18 cellular contexts compared by ENCODE assay signal in genomic region chr20:58989196-58989595, GRCh38. TPM values are rescaled to one million over a fixed set of nuclear protein-coding genes. Genes with fewer than 3 reads are reported as not detected.
DNase-seq lines count a peak whose midpoint lies in the region; ATAC-seq, FAIRE-seq and TF ChIP-seq lines count a peak whose summit lies in the region.
"Had no signal": no experiment of that assay in that cellular context is flagged by ENCODE, and none has a peak within 500 bp of the region (broad histone marks: within the 10 kb centered on the region; RNA-seq: fewer than 3 reads in every experiment).

No MANE protein-coding gene starts in this region.

- no peak for FAIRE-seq in HepG2 (lab: Jason Lieb, UNC)
- FAIRE-seq: A204.1 had no signal

- peaks cover 33% of the 10 kb centered on the region for H3K4me1 Mint-ChIP-seq in activated T-cell treated with anti-CD3 and anti-CD28 coated beads, Interleukin-2, amount 50 U/mL, for 24 hours (ENCODE audit: low read depth)
- H3K4me1 Mint-ChIP-seq in stimulated activated naive B cell treated with anti-CD40 and anti-IgM and Interleukin-4, amounts not matched to agents 10 μg/mL and 1 μg/mL and 100 μg/mL, for 72 hours = peaks cover 15 to 51% of the 10 kb centered on the region in 2 donors

- WGBS in HepG2 (ENCODE audit: low lambda C conversion rate) = 97% methylated on average over 10 of the region's 10 CpGs

- no peak for TF ChIP-seq POLR2A in HepG2 (IDR thresholded peaks at IDR 0.05; ENCODE audit: insufficient read depth in 1 of 2, low read depth in 2 of 2, low read length in 2 of 2)

- H3K4me2 ChIP-seq in HepG2 (ENCODE audit: low read depth, low read length) = no peak overlapping the region
- H3K4me2 ChIP-seq: BLaER1 had no signal

- TF ChIP-seq EP300 in HepG2 (IDR thresholded peaks at IDR 0.05; ENCODE audit: low read depth in 2 of 2, low read length in 2 of 2) (no peak), HepG2 (CRISPR knock-in tag; IDR thresholded peaks at IDR 0.05; ENCODE audit: borderline replicate concordance) (no peak)

- intact Hi-C loops in HepG2 (cut with micrococcal nuclease; ENCODE audit: unreplicated experiment) = no loop called here

- CTCF ChIA-PET in HepG2 (lab: Yijun Ruan, JAX; ENCODE audit: low intra/inter-chr PET ratio, low total read pairs) = no interaction called here

- peaks cover 22% of the 10 kb centered on the region for H3K79me2 ChIP-seq in HepG2 (ENCODE audit: insufficient read depth, low read length)

- peaks cover 94% of the 10 kb centered on the region for H3K36me3 Mint-ChIP-seq in activated T-cell treated with anti-CD3 and anti-CD28 coated beads, Interleukin-2, amount 50 U/mL, for 24 hours (ENCODE audit: low read depth)
- peaks cover 48 to 64% of the 10 kb centered on the region in 2 donors for H3K36me3 Mint-ChIP-seq in stimulated activated naive B cell treated with anti-CD40 and anti-IgM and Interleukin-4, amounts not matched to agents 10 μg/mL and 1 μg/mL and 100 μg/mL, for 72 hours

- H4K20me1 ChIP-seq in HepG2 (ENCODE audit: insufficient read depth, low read length) = peaks cover 16% of the 10 kb centered on the region

- no peak for ATAC-seq in RWPE2 (ENCODE audit: low read depth)
- ATAC-seq in HepG2 = no peak
- no peak for ATAC-seq in stimulated activated naive B cell treated with anti-CD40 and anti-IgM and Interleukin-4, amounts not matched to agents 10 μg/mL and 1 μg/mL and 100 μg/mL, for 72 hours (replicated peaks)
- ATAC-seq: CD8-positive, alpha-beta T cell; PC-3 had no signal

- peak overlapping the region; percentile 42 for H3K27ac Mint-ChIP-seq in activated T-cell treated with anti-CD3 and anti-CD28 coated beads, Interleukin-2, amount 50 U/mL, for 24 hours
- H3K27ac Mint-ChIP-seq in stimulated activated naive B cell treated with anti-CD40 and anti-IgM and Interleukin-4, amounts not matched to agents 10 μg/mL and 1 μg/mL and 100 μg/mL, for 72 hours = peak overlapping the region; percentile 65
- H3K27ac Mint-ChIP-seq: CD8-positive, alpha-beta T cell; H9 had no signal

- H3K4me3 ChIP-seq in RWPE2 (ENCODE audit: severe bottlenecking) (no peak overlapping the region), HepG2 (replicated peaks in 1 of 3; ENCODE audit: insufficient read depth in 1 of 3, low read depth in 2 of 3, low read length in 3 of 3) (no peak overlapping the region), foreskin fibroblast (ENCODE audit: low read depth in 1 of 2, low read length in 2 of 2) (no peak overlapping the region)
- H3K4me3 ChIP-seq: BLaER1 had no signal

- DNase-seq in activated T-cell treated with anti-CD3 and anti-CD28 coated beads, Interleukin-2, amount 50 U/mL, for 24 hours = no peak
- DNase-seq in activated T-cell treated with anti-CD3 and anti-CD28 coated beads, Interleukin-2, amount 50 U/mL, for 1 hour = no peak
- DNase-seq in RWPE2 (ENCODE audit: low spot score) (peak; percentile 71), HepG2 (ENCODE audit: low spot score) (no peak), nucleus accumbens (lab: John Stamatoyannopoulos, UW) (no peak), foreskin fibroblast (no peak)
- DNase-seq in stimulated activated naive B cell treated with anti-CD40 and anti-IgM and Interleukin-4, amounts not matched to agents 10 μg/mL and 1 μg/mL and 100 μg/mL, for 72 hours = no peak
- DNase-seq: CD8-positive, alpha-beta T cell; H9; KBM-7; MV-4-11; NCI-H1417 treated with DMSO at 0.1 percent for 48 hours; NCI-H1930; NCI-H2171; NCI-H446 treated with DMSO at 0.1 percent for 48 hours; PC-3 had no signal

- no peaks in the 10 kb centered on the region for H3K9me3 Mint-ChIP-seq in activated T-cell treated with anti-CD3 and anti-CD28 coated beads, Interleukin-2, amount 50 U/mL, for 24 hours
- no peaks in the 10 kb centered on the region for H3K9me3 Mint-ChIP-seq in stimulated activated naive B cell treated with anti-CD40 and anti-IgM and Interleukin-4, amounts not matched to agents 10 μg/mL and 1 μg/mL and 100 μg/mL, for 72 hours
- H3K9me3 Mint-ChIP-seq: CD8-positive, alpha-beta T cell; H9 had no signal

- TSS peak; percentile 8 for BruUV-seq in HepG2 (replicated peaks; lab: Mats Ljungman, UMichigan)

- TF ChIP-seq CTCF in RWPE2 (IDR thresholded peaks at IDR 0.05; ENCODE audit: poor library complexity, severe bottlenecking) = no peak
- TF ChIP-seq CTCF in HepG2 (CRISPR knock-in tag; IDR thresholded peaks at IDR 0.05) = no peak
- no peak for TF ChIP-seq CTCF in foreskin fibroblast (IDR thresholded peaks at IDR 0.05; ENCODE audit: low read depth, low read length)

- POLR2A ChIA-PET in HepG2 (lab: Yijun Ruan, JAX) = no interaction called here

- H2AFZ ChIP-seq in HepG2 (ENCODE audit: low read length) = no peak overlapping the region

- no peak overlapping the region for H3K9ac ChIP-seq in HepG2 (ENCODE audit: insufficient read depth, low read depth, low read length)
- H3K9ac ChIP-seq: BLaER1 had no signal

- H3K9me3 ChIP-seq in RWPE2 (ENCODE audit: severe bottlenecking) (no peaks in the 10 kb centered on the region), HepG2 (ENCODE audit: low read length) (no peaks in the 10 kb centered on the region)
- H3K9me3 ChIP-seq: BLaER1 had no signal

- no peak overlapping the region for H3K4me3 Mint-ChIP-seq in activated T-cell treated with anti-CD3 and anti-CD28 coated beads, Interleukin-2, amount 50 U/mL, for 24 hours
- H3K4me3 Mint-ChIP-seq in stimulated activated naive B cell treated with anti-CD40 and anti-IgM and Interleukin-4, amounts not matched to agents 10 μg/mL and 1 μg/mL and 100 μg/mL, for 72 hours = no peak overlapping the region
- H3K4me3 Mint-ChIP-seq: CD8-positive, alpha-beta T cell; H9 had no signal

- peaks cover 97% of the 10 kb centered on the region for H3K36me3 ChIP-seq in RWPE2 (ENCODE audit: low read depth)
- peaks cover 60 to 89% of the 10 kb centered on the region in 2 experiments for H3K36me3 ChIP-seq in HepG2 (replicated peaks in 1 of 2; ENCODE audit: control insufficient read depth in 1 of 2, insufficient read depth in 2 of 2, low read length in 2 of 2)

- no peaks in the 10 kb centered on the region for H3K27me3 Mint-ChIP-seq in activated T-cell treated with anti-CD3 and anti-CD28 coated beads, Interleukin-2, amount 50 U/mL, for 24 hours
- H3K27me3 Mint-ChIP-seq in stimulated activated naive B cell treated with anti-CD40 and anti-IgM and Interleukin-4, amounts not matched to agents 10 μg/mL and 1 μg/mL and 100 μg/mL, for 72 hours = no peaks in the 10 kb centered on the region

- in situ Hi-C loops in HepG2 (cut with HindIII; ENCODE audit: extremely low pct_ligation_motif_present, low pct_unique_long_range_greater_than_20kb) = no loop called here

- H3K27me3 ChIP-seq in RWPE2 (ENCODE audit: insufficient read depth, poor library complexity, severe bottlenecking) = no peaks in the 10 kb centered on the region
- no peaks in the 10 kb centered on the region for H3K27me3 ChIP-seq in HepG2 (ENCODE audit: control insufficient read depth in 1 of 2, insufficient read depth in 2 of 2, low read length in 2 of 2)
- H3K27me3 ChIP-seq: BLaER1 had no signal

- H3K4me1 ChIP-seq in RWPE2 (ENCODE audit: insufficient read depth, poor library complexity, severe bottlenecking) (no peaks in the 10 kb centered on the region), HepG2 (ENCODE audit: insufficient read depth, low read length) (peaks cover 69% of the 10 kb centered on the region)

- TF ChIP-seq RAD21 in HepG2 (CRISPR knock-in tag; IDR thresholded peaks at IDR 0.05) = no peak

- H3K27ac ChIP-seq in RWPE2 (ENCODE audit: poor library complexity, severe bottlenecking) = no peak overlapping the region
- H3K27ac ChIP-seq in HepG2 (ENCODE audit: extremely low read length, insufficient read depth, low read length) = no peak overlapping the region
- H3K27ac ChIP-seq: BLaER1 had no signal

RNA-seq across cellular contexts. Expression of gene NELFCD, which starts 8.1 kb away (rescaled TPM):
- total RNA-seq in HepG2 (2016; rRNA removed; fragmentation: Illumina TruSeq; extraction: Trizol) = 159 and 160 TPM in 2 replicates
- 40.4 and 47.8 TPM in 2 replicates for total RNA-seq in HepG2 (2016; cell fraction: cytosol; rRNA removed; fragmentation: Illumina TruSeq; extraction: Trizol; ENCODE audit: low read depth)
- total RNA-seq in HepG2 (2016; cell fraction: insoluble cytoplasmic fraction; rRNA removed; fragmentation: Illumina TruSeq; extraction: Trizol) = 132 and 155 TPM in 2 replicates
- total RNA-seq in HepG2 (2016; cell fraction: membrane; rRNA removed; fragmentation: Illumina TruSeq; extraction: Trizol) = 73.6 and 76.0 TPM in 2 replicates
- 124 and 141 TPM in 2 replicates for total RNA-seq in HepG2 (2016; cell fraction: nucleus; rRNA removed; fragmentation: Illumina TruSeq; extraction: Trizol)
- polyA plus RNA-seq in HepG2 (2011; rRNA removed) = 168 and 203 TPM in 2 replicates
- polyA plus RNA-seq in HepG2 (2011; cell fraction: cytosol; rRNA removed) = 156 and 174 TPM in 2 replicates
- 553 and 648 TPM in 2 replicates for polyA plus RNA-seq in HepG2 (2011; cell fraction: nucleus; rRNA removed)
- 143 and 173 TPM in 2 replicates for polyA plus RNA-seq in HepG2 (2012)
- 31.7 and 32.2 TPM in 2 replicates for polyA plus RNA-seq in HepG2 (2016; cell fraction: cytosol; fragmentation: Illumina TruSeq; extraction: Trizol; ENCODE audit: low read depth)
- polyA plus RNA-seq in HepG2 (2016; cell fraction: insoluble cytoplasmic fraction; fragmentation: Illumina TruSeq; extraction: Trizol; ENCODE audit: low read depth) = 140 and 169 TPM in 2 replicates
- 55.0 and 56.1 TPM in 2 replicates for polyA plus RNA-seq in HepG2 (2016; cell fraction: membrane; fragmentation: Illumina TruSeq; extraction: Trizol; ENCODE audit: low read depth)
- polyA plus RNA-seq in HepG2 (2016; cell fraction: nucleus; fragmentation: Illumina TruSeq; extraction: Trizol; ENCODE audit: insufficient read depth, low read depth) = 254 and 278 TPM in 2 replicates
- 150 and 192 TPM in 2 replicates for polyA minus RNA-seq in HepG2 (2011; rRNA and poly(A)+ RNA removed; ENCODE audit: low replicate concordance)
- polyA minus RNA-seq in HepG2 (2011; cell fraction: cytosol; rRNA and poly(A)+ RNA removed) = 74.9 and 79.5 TPM in 2 replicates
- polyA minus RNA-seq in HepG2 (2011; cell fraction: nucleus; rRNA and poly(A)+ RNA removed) = 224 and 244 TPM in 2 replicates

RNA-seq across cellular contexts. Expression of gene CTSZ, which starts 17.9 kb away (rescaled TPM):
- not detected in 2 replicates for total RNA-seq in HepG2 (2016; rRNA removed; fragmentation: Illumina TruSeq; extraction: Trizol)
- total RNA-seq in HepG2 (2016; cell fraction: cytosol; rRNA removed; fragmentation: Illumina TruSeq; extraction: Trizol; ENCODE audit: low read depth) = not detected in 2 replicates
- total RNA-seq in HepG2 (2016; cell fraction: insoluble cytoplasmic fraction; rRNA removed; fragmentation: Illumina TruSeq; extraction: Trizol) = not detected in 2 replicates
- not detected in 2 replicates for total RNA-seq in HepG2 (2016; cell fraction: membrane; rRNA removed; fragmentation: Illumina TruSeq; extraction: Trizol)
- total RNA-seq in HepG2 (2016; cell fraction: nucleus; rRNA removed; fragmentation: Illumina TruSeq; extraction: Trizol) = not detected in 2 replicates
- polyA plus RNA-seq in HepG2 (2011; rRNA removed) = 0.33 and 0.46 TPM in 2 replicates
- polyA plus RNA-seq in HepG2 (2011; cell fraction: cytosol; rRNA removed) = 0.28 and 0.36 TPM in 2 replicates
- 0.23 and 0.59 TPM in 2 replicates for polyA plus RNA-seq in HepG2 (2011; cell fraction: nucleus; rRNA removed)
- polyA plus RNA-seq in HepG2 (2012) = 0.47 and 0.52 TPM in 2 replicates
- not detected in 2 replicates for polyA plus RNA-seq in HepG2 (2016; cell fraction: cytosol; fragmentation: Illumina TruSeq; extraction: Trizol; ENCODE audit: low read depth)
- not detected in 2 replicates for polyA plus RNA-seq in HepG2 (2016; cell fraction: insoluble cytoplasmic fraction; fragmentation: Illumina TruSeq; extraction: Trizol; ENCODE audit: low read depth)
- not detected in 2 replicates for polyA plus RNA-seq in HepG2 (2016; cell fraction: membrane; fragmentation: Illumina TruSeq; extraction: Trizol; ENCODE audit: low read depth)
- polyA plus RNA-seq in HepG2 (2016; cell fraction: nucleus; fragmentation: Illumina TruSeq; extraction: Trizol; ENCODE audit: insufficient read depth, low read depth) = not detected in 2 replicates
- 0.10 and 114 TPM in 2 replicates for polyA minus RNA-seq in HepG2 (2011; rRNA and poly(A)+ RNA removed; ENCODE audit: low replicate concordance)
- polyA minus RNA-seq in HepG2 (2011; cell fraction: cytosol; rRNA and poly(A)+ RNA removed) = 0.70 TPM in 1 of 2 replicates, not detected in the other
- 1.0 TPM in 1 of 2 replicates, not detected in the other for polyA minus RNA-seq in HepG2 (2011; cell fraction: nucleus; rRNA and poly(A)+ RNA removed)

RNA-seq across cellular contexts. Expression of gene TUBB1, which starts 30.0 kb away (rescaled TPM):
- 0.11 and 0.17 TPM in 2 replicates for total RNA-seq in HepG2 (2016; rRNA removed; fragmentation: Illumina TruSeq; extraction: Trizol)
- not detected in 2 replicates for total RNA-seq in HepG2 (2016; cell fraction: cytosol; rRNA removed; fragmentation: Illumina TruSeq; extraction: Trizol; ENCODE audit: low read depth)
- 0.17 and 0.25 TPM in 2 replicates for total RNA-seq in HepG2 (2016; cell fraction: insoluble cytoplasmic fraction; rRNA removed; fragmentation: Illumina TruSeq; extraction: Trizol)
- total RNA-seq in HepG2 (2016; cell fraction: membrane; rRNA removed; fragmentation: Illumina TruSeq; extraction: Trizol) = 0.07 TPM in 1 of 2 replicates, not detected in the other
- total RNA-seq in HepG2 (2016; cell fraction: nucleus; rRNA removed; fragmentation: Illumina TruSeq; extraction: Trizol) = 0.09 and 0.16 TPM in 2 replicates
- 51.5 and 57.6 TPM in 2 replicates for polyA plus RNA-seq in HepG2 (2011; rRNA removed)
- 32.3 and 32.4 TPM in 2 replicates for polyA plus RNA-seq in HepG2 (2011; cell fraction: cytosol; rRNA removed)
- 71.8 and 73.9 TPM in 2 replicates for polyA plus RNA-seq in HepG2 (2011; cell fraction: nucleus; rRNA removed)
- 7.2 and 22.3 TPM in 2 replicates for polyA plus RNA-seq in HepG2 (2012)
- 0.03 TPM in 1 of 2 replicates, not detected in the other for polyA plus RNA-seq in HepG2 (2016; cell fraction: cytosol; fragmentation: Illumina TruSeq; extraction: Trizol; ENCODE audit: low read depth)
- polyA plus RNA-seq in HepG2 (2016; cell fraction: insoluble cytoplasmic fraction; fragmentation: Illumina TruSeq; extraction: Trizol; ENCODE audit: low read depth) = 0.23 and 0.33 TPM in 2 replicates
- 0.05 and 0.07 TPM in 2 replicates for polyA plus RNA-seq in HepG2 (2016; cell fraction: membrane; fragmentation: Illumina TruSeq; extraction: Trizol; ENCODE audit: low read depth)
- 0.33 and 0.59 TPM in 2 replicates for polyA plus RNA-seq in HepG2 (2016; cell fraction: nucleus; fragmentation: Illumina TruSeq; extraction: Trizol; ENCODE audit: insufficient read depth, low read depth)
- polyA minus RNA-seq in HepG2 (2011; rRNA and poly(A)+ RNA removed; ENCODE audit: low replicate concordance) = 47.0 TPM in 1 of 2 replicates, not detected in the other
- polyA minus RNA-seq in HepG2 (2011; cell fraction: cytosol; rRNA and poly(A)+ RNA removed) = 17.2 and 17.4 TPM in 2 replicates
- polyA minus RNA-seq in HepG2 (2011; cell fraction: nucleus; rRNA and poly(A)+ RNA removed) = 20.1 and 23.4 TPM in 2 replicates
- total RNA-seq: CD8-positive, alpha-beta T cell; H9; PC-3 had no signal

RNA-seq across cellular contexts. Expression of gene ATP5F1E, which starts 42.9 kb away (rescaled TPM):
- 134 and 163 TPM in 2 replicates for total RNA-seq in HepG2 (2016; rRNA removed; fragmentation: Illumina TruSeq; extraction: Trizol)
- total RNA-seq in HepG2 (2016; cell fraction: cytosol; rRNA removed; fragmentation: Illumina TruSeq; extraction: Trizol; ENCODE audit: low read depth) = 136 and 187 TPM in 2 replicates
- 135 and 172 TPM in 2 replicates for total RNA-seq in HepG2 (2016; cell fraction: insoluble cytoplasmic fraction; rRNA removed; fragmentation: Illumina TruSeq; extraction: Trizol)
- 188 and 230 TPM in 2 replicates for total RNA-seq in HepG2 (2016; cell fraction: membrane; rRNA removed; fragmentation: Illumina TruSeq; extraction: Trizol)
- 74.5 and 76.2 TPM in 2 replicates for total RNA-seq in HepG2 (2016; cell fraction: nucleus; rRNA removed; fragmentation: Illumina TruSeq; extraction: Trizol)
- 99.9 and 121 TPM in 2 replicates for polyA plus RNA-seq in HepG2 (2011; rRNA removed)
- 40.4 and 46.7 TPM in 2 replicates for polyA plus RNA-seq in HepG2 (2011; cell fraction: cytosol; rRNA removed)
- polyA plus RNA-seq in HepG2 (2011; cell fraction: nucleus; rRNA removed) = 11.8 and 17.3 TPM in 2 replicates
- polyA plus RNA-seq in HepG2 (2012) = 85.8 and 145 TPM in 2 replicates
- 146 and 191 TPM in 2 replicates for polyA plus RNA-seq in HepG2 (2016; cell fraction: cytosol; fragmentation: Illumina TruSeq; extraction: Trizol; ENCODE audit: low read depth)
- polyA plus RNA-seq in HepG2 (2016; cell fraction: insoluble cytoplasmic fraction; fragmentation: Illumina TruSeq; extraction: Trizol; ENCODE audit: low read depth) = 167 and 175 TPM in 2 replicates
- polyA plus RNA-seq in HepG2 (2016; cell fraction: membrane; fragmentation: Illumina TruSeq; extraction: Trizol; ENCODE audit: low read depth) = 151 and 201 TPM in 2 replicates
- polyA plus RNA-seq in HepG2 (2016; cell fraction: nucleus; fragmentation: Illumina TruSeq; extraction: Trizol; ENCODE audit: insufficient read depth, low read depth) = 88.7 and 95.7 TPM in 2 replicates
- 19.0 and 25.4 TPM in 2 replicates for polyA minus RNA-seq in HepG2 (2011; rRNA and poly(A)+ RNA removed; ENCODE audit: low replicate concordance)
- 21.2 and 23.6 TPM in 2 replicates for polyA minus RNA-seq in HepG2 (2011; cell fraction: cytosol; rRNA and poly(A)+ RNA removed)
- 61.4 and 62.2 TPM in 2 replicates for polyA minus RNA-seq in HepG2 (2011; cell fraction: nucleus; rRNA and poly(A)+ RNA removed)

RNA-seq across cellular contexts. Expression of gene PRELID3B, which starts 53.4 kb away (rescaled TPM):
- total RNA-seq in HepG2 (2016; rRNA removed; fragmentation: Illumina TruSeq; extraction: Trizol) = 42.6 and 59.8 TPM in 2 replicates
- 19.8 and 23.7 TPM in 2 replicates for total RNA-seq in HepG2 (2016; cell fraction: cytosol; rRNA removed; fragmentation: Illumina TruSeq; extraction: Trizol; ENCODE audit: low read depth)
- 40.7 and 62.3 TPM in 2 replicates for total RNA-seq in HepG2 (2016; cell fraction: insoluble cytoplasmic fraction; rRNA removed; fragmentation: Illumina TruSeq; extraction: Trizol)
- total RNA-seq in HepG2 (2016; cell fraction: membrane; rRNA removed; fragmentation: Illumina TruSeq; extraction: Trizol) = 47.0 and 50.1 TPM in 2 replicates
- 15.4 and 21.0 TPM in 2 replicates for total RNA-seq in HepG2 (2016; cell fraction: nucleus; rRNA removed; fragmentation: Illumina TruSeq; extraction: Trizol)
- polyA plus RNA-seq in HepG2 (2011; rRNA removed) = 19.5 and 23.3 TPM in 2 replicates
- polyA plus RNA-seq in HepG2 (2011; cell fraction: cytosol; rRNA removed) = 7.1 and 11.2 TPM in 2 replicates
- polyA plus RNA-seq in HepG2 (2011; cell fraction: nucleus; rRNA removed) = 6.0 and 7.6 TPM in 2 replicates
- polyA plus RNA-seq in HepG2 (2012) = 17.6 and 21.3 TPM in 2 replicates
- polyA plus RNA-seq in HepG2 (2016; cell fraction: cytosol; fragmentation: Illumina TruSeq; extraction: Trizol; ENCODE audit: low read depth) = 16.2 and 20.1 TPM in 2 replicates
- polyA plus RNA-seq in HepG2 (2016; cell fraction: insoluble cytoplasmic fraction; fragmentation: Illumina TruSeq; extraction: Trizol; ENCODE audit: low read depth) = 46.4 and 46.8 TPM in 2 replicates
- polyA plus RNA-seq in HepG2 (2016; cell fraction: membrane; fragmentation: Illumina TruSeq; extraction: Trizol; ENCODE audit: low read depth) = 29.0 and 30.9 TPM in 2 replicates
- polyA plus RNA-seq in HepG2 (2016; cell fraction: nucleus; fragmentation: Illumina TruSeq; extraction: Trizol; ENCODE audit: insufficient read depth, low read depth) = 22.7 and 25.0 TPM in 2 replicates
- polyA minus RNA-seq in HepG2 (2011; rRNA and poly(A)+ RNA removed; ENCODE audit: low replicate concordance) = 35.2 and 278 TPM in 2 replicates
- 23.0 and 32.6 TPM in 2 replicates for polyA minus RNA-seq in HepG2 (2011; cell fraction: cytosol; rRNA and poly(A)+ RNA removed)
- 9.5 and 14.8 TPM in 2 replicates for polyA minus RNA-seq in HepG2 (2011; cell fraction: nucleus; rRNA and poly(A)+ RNA removed)
